13 cellular contexts compared by ENCODE assay signal in the genomic region with DNA sequence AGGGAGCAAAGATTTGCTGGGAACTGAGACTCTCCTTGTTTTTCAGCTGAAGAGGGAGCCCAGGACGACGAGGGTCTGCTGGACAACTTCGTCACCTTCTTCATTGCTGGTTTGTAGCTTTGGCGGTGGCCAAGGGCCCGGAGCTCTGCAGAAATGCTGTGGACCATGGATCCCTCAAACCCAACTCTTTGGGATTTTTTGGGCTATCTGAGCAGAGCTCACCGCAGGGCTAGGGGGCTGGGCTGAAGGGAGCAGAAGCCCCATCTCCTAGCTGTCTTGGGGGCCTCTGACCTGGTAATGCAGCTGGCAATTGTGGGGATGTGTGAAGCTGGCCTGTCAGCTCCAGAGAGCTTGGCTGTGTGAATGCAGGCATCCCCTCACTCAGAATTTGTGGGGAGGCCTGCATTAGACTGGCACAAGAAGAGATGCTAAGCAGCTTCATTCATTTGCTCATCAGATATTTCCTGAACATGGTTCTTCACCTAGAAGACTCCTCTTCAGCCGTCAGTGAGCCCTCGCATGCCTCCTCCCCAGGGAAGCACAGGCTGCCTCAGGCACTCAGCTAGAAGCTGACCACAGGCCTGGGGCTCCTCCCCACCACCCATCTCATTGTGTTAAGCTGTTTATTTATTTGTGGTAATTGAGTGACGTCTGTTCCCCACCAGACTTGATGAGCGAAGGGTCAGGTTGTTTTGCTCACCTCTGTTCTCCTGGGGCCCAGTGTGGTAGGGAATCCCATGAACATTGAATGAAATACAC. TPM values are rescaled to one million over a fixed set of nuclear protein-coding genes. Genes with fewer than 3 reads are reported as not detected.
"Had no signal": no experiment of that assay in that cellular context is flagged by ENCODE, and none has a peak within 500 bp of the region (broad histone marks: within the 10 kb centered on the region; RNA-seq: fewer than 3 reads in every experiment).

No MANE protein-coding gene starts in this region.

- ATAC-seq: activated CD4-positive, CD25-positive, alpha-beta regulatory T cell treated with anti-CD3 and anti-CD28 coated beads, Interleukin-2, amount 50 U/mL, for 24 hours; body of pancreas; heart left ventricle had no signal

- DNase-seq: body of pancreas; cortex of kidney; effector CD8-positive, alpha-beta T cell; islet precursor cell; left ventricle myocardium inferior; small intestine; tibial artery had no signal

- H3K4me1 Mint-ChIP-seq: activated naive CD4-positive, alpha-beta T cell treated with anti-CD3 and anti-CD28 coated beads, Interleukin-2, amount 50 U/mL, for 24 hours; central memory CD8-positive, alpha-beta T cell; mesothelial cell of epicardium had no signal

- H3K27ac Mint-ChIP-seq: activated naive CD4-positive, alpha-beta T cell treated with anti-CD3 and anti-CD28 coated beads, Interleukin-2, amount 50 U/mL, for 24 hours; activated T-helper 1 cell treated with anti-CD3 and anti-CD28 coated beads, Interleukin-12 subunit alpha, Interleukin-12 subunit beta, Interleukin-2, Interleukin-4 antibody, amounts not matched to agents 30 ng/mL and 10 ng/mL and 1 ng/mL, durations not matched to agents 14 hours and 24 hours and 36 hours; mesothelial cell of epicardium had no signal

- H3K36me3 Mint-ChIP-seq: activated naive CD4-positive, alpha-beta T cell treated with anti-CD3 and anti-CD28 coated beads, Interleukin-2, amount 50 U/mL, for 24 hours had no signal

- H3K27me3 Mint-ChIP-seq: central memory CD8-positive, alpha-beta T cell had no signal

- H3K4me3 Mint-ChIP-seq: activated naive CD4-positive, alpha-beta T cell treated with anti-CD3 and anti-CD28 coated beads, Interleukin-2, amount 50 U/mL, for 24 hours; activated T-helper 1 cell treated with anti-CD3 and anti-CD28 coated beads, Interleukin-12 subunit alpha, Interleukin-12 subunit beta, Interleukin-2, Interleukin-4 antibody, amounts not matched to agents 30 ng/mL and 10 ng/mL and 1 ng/mL, durations not matched to agents 14 hours and 24 hours and 36 hours; central memory CD8-positive, alpha-beta T cell; mesothelial cell of epicardium had no signal

- H3K4me3 ChIP-seq: body of pancreas, heart left ventricle, left ventricle myocardium inferior, tibial artery had no signal

- H3K9me3 Mint-ChIP-seq: activated T-helper 1 cell treated with anti-CD3 and anti-CD28 coated beads, Interleukin-12 subunit alpha, Interleukin-12 subunit beta, Interleukin-2, Interleukin-4 antibody, amounts not matched to agents 30 ng/mL and 10 ng/mL and 1 ng/mL, durations not matched to agents 14 hours and 24 hours and 36 hours; central memory CD8-positive, alpha-beta T cell had no signal

- H3K36me3 ChIP-seq: heart left ventricle, left ventricle myocardium inferior, tibial artery had no signal

- H3K27me3 ChIP-seq: body of pancreas, heart left ventricle, tibial artery had no signal

RNA-seq across cellular contexts. Expression of a gene that starts 32.2 kb away (rescaled TPM):
- total RNA-seq: activated T-helper 1 cell treated with anti-CD3 and anti-CD28 coated beads, Interleukin-12 subunit alpha, Interleukin-12 subunit beta, Interleukin-2, Interleukin-4 antibody, amounts not matched to agents 30 ng/mL and 10 ng/mL and 1 ng/mL, durations not matched to agents 14 hours and 24 hours and 36 hours had no signal
